2 cellular contexts compared by ENCODE assay signal in the genomic region with DNA sequence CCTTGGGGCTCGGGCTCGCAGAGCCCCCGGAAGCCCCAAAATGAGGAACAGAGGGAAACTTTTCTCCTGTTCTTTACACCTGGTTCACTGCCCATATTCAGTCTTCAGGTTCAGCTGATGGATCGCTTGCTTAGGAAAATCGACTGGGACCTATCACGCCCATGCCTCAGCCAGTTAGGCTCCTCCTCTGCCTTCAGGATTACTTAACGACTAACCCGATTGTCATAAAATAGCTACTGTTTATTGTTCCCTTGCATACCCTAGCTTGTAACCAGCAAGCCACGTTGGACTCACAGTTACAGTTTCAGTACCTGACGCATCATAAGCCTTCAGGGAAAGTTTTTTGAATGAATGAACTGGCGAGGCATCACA.
TF ChIP-seq lines count a peak whose summit lies in the region.

No MANE protein-coding gene starts in this region.

TF ChIP-seq in HEK293, 187 proteins besides CTCF, POLR2A, EP300 and RAD21:
- no peak for TF ChIP-seq KLF9 (tag by site-specific recombination; IDR thresholded peaks at IDR 0.05; ENCODE audit: low read depth)
- TF ChIP-seq ZNF792 (tag by site-specific recombination; IDR thresholded peaks at IDR 0.05): no peak
- TF ChIP-seq, protein P1, sequence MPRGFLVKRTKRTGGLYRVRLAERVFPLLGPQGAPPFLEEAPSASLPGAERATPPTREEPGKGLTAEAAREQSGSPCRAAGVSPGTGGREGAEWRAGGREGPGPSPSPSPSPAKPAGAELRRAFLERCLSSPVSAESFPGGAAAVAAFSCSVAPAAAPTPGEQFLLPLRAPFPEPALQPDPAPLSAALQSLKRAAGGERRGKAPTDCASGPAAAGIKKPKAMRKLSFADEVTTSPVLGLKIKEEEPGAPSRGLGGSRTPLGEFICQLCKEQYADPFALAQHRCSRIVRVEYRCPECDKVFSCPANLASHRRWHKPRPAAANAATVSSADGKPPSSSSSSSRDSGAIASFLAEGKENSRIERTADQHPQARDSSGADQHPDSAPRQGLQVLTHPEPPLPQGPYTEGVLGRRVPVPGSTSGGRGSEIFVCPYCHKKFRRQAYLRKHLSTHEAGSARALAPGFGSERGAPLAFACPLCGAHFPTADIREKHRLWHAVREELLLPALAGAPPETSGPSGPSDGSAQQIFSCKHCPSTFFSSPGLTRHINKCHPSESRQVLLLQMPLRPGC (tag by site-specific recombination; IDR thresholded peaks at IDR 0.05): no peak
- TF ChIP-seq ZNF140 (tag by site-specific recombination; IDR thresholded peaks at IDR 0.05): no peak
- no peak for TF ChIP-seq ZNF394 (tag by site-specific recombination; IDR thresholded peaks at IDR 0.05; ENCODE audit: borderline replicate concordance)
- TF ChIP-seq ZNF660 (tag by site-specific recombination; IDR thresholded peaks at IDR 0.05): no peak
- TF ChIP-seq ZNF658 (tag by site-specific recombination; IDR thresholded peaks at IDR 0.05): no peak
- TF ChIP-seq ZNF48 (tag by site-specific recombination; IDR thresholded peaks at IDR 0.05): no peak
- TF ChIP-seq ZNF560 (tag by site-specific recombination; IDR thresholded peaks at IDR 0.05; ENCODE audit: borderline replicate concordance): no peak
- TF ChIP-seq, protein P2, sequence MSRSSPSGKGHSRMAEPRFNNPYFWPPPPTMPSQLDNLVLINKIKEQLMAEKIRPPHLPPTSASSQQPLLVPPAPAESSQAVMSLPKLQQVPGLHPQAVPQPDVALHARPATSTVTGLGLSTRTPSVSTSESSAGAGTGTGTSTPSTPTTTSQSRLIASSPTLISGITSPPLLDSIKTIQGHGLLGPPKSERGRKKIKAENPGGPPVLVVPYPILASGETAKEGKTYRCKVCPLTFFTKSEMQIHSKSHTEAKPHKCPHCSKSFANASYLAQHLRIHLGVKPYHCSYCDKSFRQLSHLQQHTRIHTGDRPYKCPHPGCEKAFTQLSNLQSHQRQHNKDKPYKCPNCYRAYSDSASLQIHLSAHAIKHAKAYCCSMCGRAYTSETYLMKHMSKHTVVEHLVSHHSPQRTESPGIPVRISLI (tag by site-specific recombination; IDR thresholded peaks at IDR 0.05): no peak

TF ChIP-seq in HepG2, 621 proteins besides CTCF, POLR2A, EP300 and RAD21:
- TF ChIP-seq ZNF737 (CRISPR knock-in tag; IDR thresholded peaks at IDR 0.05; ENCODE audit: borderline replicate concordance) (no peak), ASH2L (IDR thresholded peaks at IDR 0.05; ENCODE audit: insufficient read length, low read depth, low read length) (no peak), RBM22 (optimal IDR thresholded peaks at IDR 0.05; ENCODE audit: low read length) (no peak), PRPF4 (IDR thresholded peaks at IDR 0.05; ENCODE audit: low read depth, low read length, poor library complexity, severe bottlenecking) (no peak), MTF1 (CRISPR knock-in tag; IDR thresholded peaks at IDR 0.05) (no peak), ZNF331 (CRISPR knock-in tag; IDR thresholded peaks at IDR 0.05) (no peak), GZF1 (CRISPR knock-in tag; IDR thresholded peaks at IDR 0.05) (no peak), SOX6 (IDR thresholded peaks at IDR 0.05) (no peak), SOX6 (CRISPR knock-in tag; IDR thresholded peaks at IDR 0.05) (no peak)
- TF ChIP-seq, protein P3, sequence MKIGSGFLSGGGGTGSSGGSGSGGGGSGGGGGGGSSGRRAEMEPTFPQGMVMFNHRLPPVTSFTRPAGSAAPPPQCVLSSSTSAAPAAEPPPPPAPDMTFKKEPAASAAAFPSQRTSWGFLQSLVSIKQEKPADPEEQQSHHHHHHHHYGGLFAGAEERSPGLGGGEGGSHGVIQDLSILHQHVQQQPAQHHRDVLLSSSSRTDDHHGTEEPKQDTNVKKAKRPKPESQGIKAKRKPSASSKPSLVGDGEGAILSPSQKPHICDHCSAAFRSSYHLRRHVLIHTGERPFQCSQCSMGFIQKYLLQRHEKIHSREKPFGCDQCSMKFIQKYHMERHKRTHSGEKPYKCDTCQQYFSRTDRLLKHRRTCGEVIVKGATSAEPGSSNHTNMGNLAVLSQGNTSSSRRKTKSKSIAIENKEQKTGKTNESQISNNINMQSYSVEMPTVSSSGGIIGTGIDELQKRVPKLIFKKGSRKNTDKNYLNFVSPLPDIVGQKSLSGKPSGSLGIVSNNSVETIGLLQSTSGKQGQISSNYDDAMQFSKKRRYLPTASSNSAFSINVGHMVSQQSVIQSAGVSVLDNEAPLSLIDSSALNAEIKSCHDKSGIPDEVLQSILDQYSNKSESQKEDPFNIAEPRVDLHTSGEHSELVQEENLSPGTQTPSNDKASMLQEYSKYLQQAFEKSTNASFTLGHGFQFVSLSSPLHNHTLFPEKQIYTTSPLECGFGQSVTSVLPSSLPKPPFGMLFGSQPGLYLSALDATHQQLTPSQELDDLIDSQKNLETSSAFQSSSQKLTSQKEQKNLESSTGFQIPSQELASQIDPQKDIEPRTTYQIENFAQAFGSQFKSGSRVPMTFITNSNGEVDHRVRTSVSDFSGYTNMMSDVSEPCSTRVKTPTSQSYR (CRISPR knock-in tag; IDR thresholded peaks at IDR 0.05; ENCODE audit: borderline replicate concordance): no peak
- TF ChIP-seq, protein P4, sequence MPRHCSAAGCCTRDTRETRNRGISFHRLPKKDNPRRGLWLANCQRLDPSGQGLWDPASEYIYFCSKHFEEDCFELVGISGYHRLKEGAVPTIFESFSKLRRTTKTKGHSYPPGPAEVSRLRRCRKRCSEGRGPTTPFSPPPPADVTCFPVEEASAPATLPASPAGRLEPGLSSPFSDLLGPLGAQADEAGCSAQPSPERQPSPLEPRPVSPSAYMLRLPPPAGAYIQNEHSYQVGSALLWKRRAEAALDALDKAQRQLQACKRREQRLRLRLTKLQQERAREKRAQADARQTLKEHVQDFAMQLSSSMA (CRISPR knock-in tag; IDR thresholded peaks at IDR 0.05): no peak
